Comparison of ENCODE assay signal across 9 cellular contexts in the genomic region with DNA sequence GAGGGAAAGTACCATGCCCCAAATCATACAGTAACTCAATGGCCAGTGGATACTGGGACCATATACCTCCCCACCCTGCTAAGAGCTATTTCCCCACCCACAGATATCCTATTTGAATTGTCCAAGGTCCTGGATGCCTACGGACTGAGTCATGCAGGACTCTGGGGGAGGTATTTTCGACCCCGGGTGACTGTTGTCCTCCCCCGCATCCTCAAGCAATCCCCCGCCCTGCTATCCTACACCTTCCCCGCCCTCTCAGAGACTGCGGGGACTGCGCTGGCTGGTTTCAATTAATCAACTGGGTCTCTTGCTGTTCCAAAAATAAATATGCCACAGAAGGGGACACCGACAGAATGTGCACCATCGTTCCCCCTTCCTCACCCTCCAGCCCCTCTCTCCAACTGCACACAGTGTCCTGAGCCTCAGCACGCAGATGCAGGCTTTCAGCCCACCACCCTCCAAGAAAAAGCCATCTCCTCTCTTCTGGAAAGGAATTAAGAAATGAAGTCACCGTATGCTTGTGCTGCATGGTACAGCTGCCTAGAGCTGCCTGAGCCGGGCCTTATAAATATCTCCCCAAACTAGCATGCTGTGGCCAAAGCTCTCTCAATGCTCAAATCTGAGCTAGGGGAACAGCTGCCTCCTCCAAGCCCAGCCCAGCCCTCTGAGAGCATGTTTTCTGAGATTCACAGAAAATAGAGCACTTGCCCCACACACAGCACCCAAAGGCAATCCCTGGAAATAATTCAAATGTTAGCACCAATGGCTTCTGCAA. TPM values are rescaled to one million over a fixed set of nuclear protein-coding genes. Genes with fewer than 3 reads are reported as not detected.
DNase-seq lines count a peak whose midpoint lies in the region; ATAC-seq and TF ChIP-seq lines count a peak whose summit lies in the region.
"Had no signal": no experiment of that assay in that cellular context is flagged by ENCODE, and none has a peak within 500 bp of the region (broad histone marks: within the 10 kb centered on the region; RNA-seq: fewer than 3 reads in every experiment).

No MANE protein-coding gene starts in this region.

- no peak for ATAC-seq in GM21576 (IDR thresholded peaks at IDR 0.05; ENCODE audit: unreplicated experiment)

- DNase-seq in AG09319 (ENCODE audit: extremely low read depth, low read depth) (peak; percentile 39), LHCN-M2 (ENCODE audit: low read depth) (peak; percentile 91), ecto neural progenitor cell (ENCODE audit: low spot score) (peak; percentile 64), lung microvascular endothelial cell (ENCODE audit: low read depth in 2 of 2) (peak; percentile 29 to 55), mesenteric fat pad (ENCODE audit: low spot score) (no peak), activated gamma-delta T cell treated with Interleukin-2 at 50 U/mL for 16 hours (no peak)
- no peak for DNase-seq in activated CD4-positive, CD25-positive, alpha-beta regulatory T cell (lab: John Stamatoyannopoulos, UW)
- DNase-seq: NCI-H510A had no signal

- no peak for TF ChIP-seq CTCF in AG09319 (IDR thresholded peaks at IDR 0.05; ENCODE audit: low read depth, low read length)

RNA-seq across cellular contexts. Expression of gene CAV3, which starts 8.2 kb away (rescaled TPM):
- 20.3 and 30.4 TPM in 2 replicates for total RNA-seq in LHCN-M2 (2014; rRNA removed)
- polyA plus RNA-seq in LHCN-M2 (2012), result 97.6 TPM
- not detected in 2 replicates for total RNA-seq in lung microvascular endothelial cell
- not detected for total RNA-seq in mesenteric fat pad

RNA-seq across cellular contexts. Expression of gene OXTR, which starts 27.6 kb away (rescaled TPM):
- total RNA-seq in LHCN-M2 (2014; rRNA removed) (17.7 and 18.2 TPM in 2 replicates), lung microvascular endothelial cell (1.7 and 2.8 TPM in 2 replicates), mesenteric fat pad (0.06 TPM)
- 51.4 TPM for polyA plus RNA-seq in LHCN-M2 (2012)

Comparison
In these comparisons a context has a peak if more than half of its experiments do, and no peak if none do; other contexts are left out.
1. DNase-seq: peak in AG09319 (single experiment), LHCN-M2 (single experiment), ecto neural progenitor cell (single experiment) and lung microvascular endothelial cell (2 of 2); none in activated CD4-positive, CD25-positive, alpha-beta regulatory T cell (0 of 4), mesenteric fat pad (single experiment) and activated gamma-delta T cell treated with Interleukin-2 at 50 U/mL for 16 hours (single experiment).
2. RNA of gene CAV3, which starts 8.2 kb away (total RNA-seq): 20.3 to 30.4 TPM in LHCN-M2; not detected in lung microvascular endothelial cell and not detected in mesenteric fat pad (single experiment); every median in the first group is over 10 times any median in the second.